ENCODE assay signal across 10 cellular contexts in the genomic region with DNA sequence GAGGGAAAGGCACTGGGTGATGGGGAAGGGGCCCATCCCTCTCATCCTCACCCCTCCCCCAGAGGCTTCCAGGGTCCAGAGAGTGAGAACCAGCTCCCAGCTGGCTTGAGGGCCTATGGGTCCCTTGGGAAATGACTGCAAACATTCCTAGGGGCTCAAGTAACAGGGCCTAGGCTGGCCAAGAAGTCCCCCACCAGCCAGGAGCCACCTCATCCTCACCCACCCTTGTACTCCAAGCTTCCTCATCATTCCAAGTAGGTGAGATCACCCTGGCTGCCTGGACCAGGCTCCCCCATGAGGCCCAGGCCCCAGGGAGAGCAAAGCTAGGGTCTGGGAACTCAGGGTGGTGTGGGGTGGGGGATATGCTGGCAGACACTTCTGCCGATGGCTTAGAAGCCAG. TPM values are rescaled to one million over a fixed set of nuclear protein-coding genes. Genes with fewer than 3 reads are reported as not detected.
DNase-seq lines count a peak whose midpoint lies in the region; ATAC-seq, FAIRE-seq and TF ChIP-seq lines count a peak whose summit lies in the region.
"Had no signal": no experiment of that assay in that cellular context is flagged by ENCODE, and none has a peak within 500 bp of the region (broad histone marks: within the 10 kb centered on the region; RNA-seq: fewer than 3 reads in every experiment).

No MANE protein-coding gene starts in this region.

- no peaks in the 10 kb centered on the region for H3K27me3 ChIP-seq in bronchial epithelial cell (ENCODE audit: control insufficient read depth, insufficient read depth, low read length)

- no peak for FAIRE-seq in bronchial epithelial cell (lab: Jason Lieb, UNC)

- ATAC-seq in HG03039 (IDR thresholded peaks at IDR 0.05; ENCODE audit: unreplicated experiment), result no peak
- ATAC-seq in GM18909 (IDR thresholded peaks at IDR 0.05; ENCODE audit: poor library complexity, unreplicated experiment), result no peak

- peak; percentile 93 for DNase-seq in A172 (ENCODE audit: low spot score)
- peak; percentile 96 for DNase-seq in HT1080 (ENCODE audit: low read depth)
- peak; percentile 41 for DNase-seq in bronchial epithelial cell (ENCODE audit: low read depth)
- peak; percentile 84 for DNase-seq in kidney glomerular epithelial cell (lab: John Stamatoyannopoulos, UW)
- DNase-seq in NCI-H2171 treated with DMSO at 0.1 percent for 48 hours (lab: John Stamatoyannopoulos, UW), result no peak
- no peak for DNase-seq in activated naive CD4-positive, alpha-beta T cell treated with anti-CD3 and anti-CD28 coated beads, Interleukin-2, amount 50 U/mL, for 16 hours
- DNase-seq: head of caudate nucleus, occipital lobe had no signal

- no peaks in the 10 kb centered on the region for H3K36me3 ChIP-seq in bronchial epithelial cell (ENCODE audit: control insufficient read depth, insufficient read depth, low read length)

- TF ChIP-seq CTCF in bronchial epithelial cell (IDR thresholded peaks at IDR 0.05; ENCODE audit: insufficient read depth, low read length, severe bottlenecking), result no peak

- no peak overlapping the region for H3K4me3 ChIP-seq in bronchial epithelial cell (ENCODE audit: low read depth, low read length)

RNA-seq across cellular contexts. Expression of a gene that starts 14.8 kb away (rescaled TPM):
- 91.0 and 92.8 TPM in 2 replicates for total RNA-seq in A172 (2014; rRNA removed; shearing (Covaris generic))
- total RNA-seq in HT1080 (2014; rRNA removed; shearing (Covaris generic)), result 51.8 and 67.5 TPM in 2 replicates
- 51.4 and 57.1 TPM in 2 replicates for polyA plus RNA-seq in HT1080 (2015; cell fraction: cytosol; rRNA removed)
- polyA plus RNA-seq in HT1080 (2015; cell fraction: nucleus; rRNA removed), result 50.3 and 62.8 TPM in 2 replicates
- total RNA-seq in bronchial epithelial cell, result 5.3 and 7.2 TPM in 2 replicates

RNA-seq across cellular contexts. Expression of a gene that starts 51.1 kb away (rescaled TPM):
- total RNA-seq in A172 (2014; rRNA removed; shearing (Covaris generic)), result 14.6 and 26.8 TPM in 2 replicates
- 27.5 and 28.3 TPM in 2 replicates for total RNA-seq in HT1080 (2014; rRNA removed; shearing (Covaris generic))
- 8.8 and 13.8 TPM in 2 replicates for polyA plus RNA-seq in HT1080 (2015; cell fraction: cytosol; rRNA removed)
- 15.5 and 15.9 TPM in 2 replicates for polyA plus RNA-seq in HT1080 (2015; cell fraction: nucleus; rRNA removed)
- total RNA-seq in bronchial epithelial cell, result 8.6 and 9.5 TPM in 2 replicates

RNA-seq across cellular contexts. Expression of a gene that starts 53.5 kb away (rescaled TPM):
- total RNA-seq in A172 (2014; rRNA removed; shearing (Covaris generic)), result 59.9 and 61.1 TPM in 2 replicates
- 31.9 and 39.2 TPM in 2 replicates for total RNA-seq in HT1080 (2014; rRNA removed; shearing (Covaris generic))
- polyA plus RNA-seq in HT1080 (2015; cell fraction: cytosol; rRNA removed), result 42.1 and 51.0 TPM in 2 replicates
- 58.6 and 76.8 TPM in 2 replicates for polyA plus RNA-seq in HT1080 (2015; cell fraction: nucleus; rRNA removed)
- 7.6 and 8.3 TPM in 2 replicates for total RNA-seq in bronchial epithelial cell

Comparison
In these comparisons a context has a peak if more than half of its experiments do, and no peak if none do; other contexts are left out.
1. DNase-seq: peak in A172 (single experiment), HT1080 (single experiment), bronchial epithelial cell (single experiment) and kidney glomerular epithelial cell (single experiment); none in NCI-H2171 treated with DMSO at 0.1 percent for 48 hours (single experiment) and activated naive CD4-positive, alpha-beta T cell treated with anti-CD3 and anti-CD28 coated beads, Interleukin-2, amount 50 U/mL, for 16 hours (single experiment).